In the genomic region with DNA sequence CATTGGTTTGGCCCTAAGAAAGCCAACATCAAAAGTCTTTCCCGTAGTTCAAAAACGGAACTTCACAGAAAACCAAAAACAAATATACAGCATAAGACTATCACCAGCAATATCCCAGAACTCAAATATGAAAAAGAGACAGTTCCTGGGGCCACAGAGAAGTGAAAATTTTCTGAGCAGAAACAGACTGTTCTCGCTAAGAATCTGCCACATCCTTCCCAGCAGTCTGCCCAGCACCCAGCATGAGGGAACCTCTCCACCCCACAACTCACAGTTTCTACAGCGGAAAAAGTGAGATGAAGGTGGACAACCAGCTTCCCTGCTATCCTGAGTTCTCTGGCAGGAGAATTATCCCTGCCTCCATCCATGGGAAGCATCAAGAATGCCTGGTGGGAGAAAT, we compare ENCODE assay signal across 27 cellular contexts. TPM values are rescaled to one million over a fixed set of nuclear protein-coding genes. Genes with fewer than 3 reads are reported as not detected.
DNase-seq lines count a peak whose midpoint lies in the region; ATAC-seq and TF ChIP-seq lines count a peak whose summit lies in the region.
"Had no signal": no experiment of that assay in that cellular context is flagged by ENCODE, and none has a peak within 500 bp of the region (broad histone marks: within the 10 kb centered on the region; RNA-seq: fewer than 3 reads in every experiment).

No MANE protein-coding gene starts in this region.

- DNase-seq in DND-41 (no peak), activated B cell treated with CpG ODN at 0.5 μM for 24 hours (no peak), neuronal stem cell (ENCODE audit: low spot score) (no peak), DMS53 (lab: John Stamatoyannopoulos, UW) (no peak), NCI-H2171 treated with DMSO at 0.1 percent for 48 hours (lab: John Stamatoyannopoulos, UW) (no peak), activated gamma-delta T cell treated with Interleukin-2 at 50 U/mL for 16 hours (no peak)
- DNase-seq: CD8-positive, alpha-beta memory T cell; DMS 273 treated with DMSO at 0.1 percent for 48 hours; H7; NCI-H1048; NCI-H1417; NCI-H1694; NCI-H2081; NCI-H510A; NCI-H69; SJCRH30; T-helper 2 cell had no signal

- no CpG with 5 or more reads among the region's 4 CpGs for WGBS in neuronal stem cell (ENCODE audit: extremely low coverage in 2 of 2, insufficient read length in 2 of 2, insufficient replicate concordance in 1 of 2), 2 donors

- H3K36me3 ChIP-seq in DND-41 (ENCODE audit: insufficient read depth, low read length) (no peaks in the 10 kb centered on the region), neuronal stem cell (replicated peaks in 1 of 2; ENCODE audit: control insufficient read depth in 2 of 2, insufficient read depth in 2 of 2, low read length in 2 of 2) (no peaks in the 10 kb centered on the region)
- H3K36me3 ChIP-seq: SJCRH30 had no signal

- no peaks in the 10 kb centered on the region for H3K79me1 ChIP-seq in neuronal stem cell (ENCODE audit: low read depth, low read length)

- no peaks in the 10 kb centered on the region for H3K36me3 Mint-ChIP-seq in activated B cell treated with CpG ODN at 0.5 μM for 24 hours (ENCODE audit: low read depth)
- H3K36me3 Mint-ChIP-seq: CD8-positive, alpha-beta memory T cell had no signal

- peak overlapping the region; percentile 20 for H3K18ac ChIP-seq in neuronal stem cell (ENCODE audit: low read length)

- H2BK12ac ChIP-seq in neuronal stem cell (ENCODE audit: low read length), result no peak overlapping the region

- H3K4me1 ChIP-seq in DND-41 (ENCODE audit: insufficient read depth, low read length), result peaks cover 26% of the 10 kb centered on the region
- H3K4me1 ChIP-seq in neuronal stem cell (ENCODE audit: control insufficient read depth in 2 of 2, insufficient read depth in 1 of 2, low read depth in 1 of 2, low read length in 2 of 2), result no peaks in the 10 kb centered on the region
- H3K4me1 ChIP-seq: SJCRH30 had no signal

- no peaks in the 10 kb centered on the region for H3K79me2 ChIP-seq in DND-41 (ENCODE audit: insufficient read depth, low read length)

- POLR2A ChIA-PET in activated B cell treated with CpG ODN at 0.5 μM for 24 hours (lab: Charles Lee), result no interaction called here

- no peaks in the 10 kb centered on the region for H3K9me3 ChIP-seq in DND-41 (ENCODE audit: insufficient read depth, low read length, severe bottlenecking)
- H3K9me3 ChIP-seq in neuronal stem cell (replicated peaks in 1 of 2; ENCODE audit: control insufficient read depth in 2 of 2, insufficient read depth in 1 of 2, low read depth in 1 of 2, low read length in 2 of 2), result no peaks in the 10 kb centered on the region
- H3K9me3 ChIP-seq: SJCRH30 had no signal

- peaks cover 26% of the 10 kb centered on the region for H3K4me1 Mint-ChIP-seq in activated B cell treated with CpG ODN at 0.5 μM for 24 hours

- H2BK5ac ChIP-seq in neuronal stem cell (ENCODE audit: low read length), result no peak overlapping the region

- H3K4me3 ChIP-seq in DND-41 (ENCODE audit: low read depth in 1 of 2, low read length in 2 of 2) (no peak overlapping the region), neuronal stem cell (ENCODE audit: low read length in 2 of 2) (no peak overlapping the region)
- H3K4me3 ChIP-seq: SJCRH30 had no signal

- H3K9me3 Mint-ChIP-seq in activated B cell treated with CpG ODN at 0.5 μM for 24 hours, result no peaks in the 10 kb centered on the region

- intact Hi-C loops in activated B cell treated with CpG ODN at 0.5 μM for 24 hours (cut with micrococcal nuclease), result loop anchor here (1.0 to 10.0 kb wide), 2 partner anchors 13 to 1389 kb away; no protein-coding TSS in a partner anchor

- H3K23ac ChIP-seq in neuronal stem cell (ENCODE audit: low read depth, low read length, poor library complexity), result no peak overlapping the region

- no peak overlapping the region for H3K4ac ChIP-seq in neuronal stem cell (ENCODE audit: low read length)

- TF ChIP-seq CTCF in DND-41 (IDR thresholded peaks at IDR 0.05; ENCODE audit: borderline replicate concordance, extremely low read depth, low read length, poor library complexity, severe bottlenecking), result no peak
- TF ChIP-seq CTCF in activated B cell treated with CpG ODN at 0.5 μM for 24 hours (IDR thresholded peaks at IDR 0.05), result no peak

- CTCF ChIA-PET in activated B cell treated with CpG ODN at 0.5 μM for 24 hours (lab: Charles Lee), result no interaction called here

- H3K4me2 ChIP-seq in DND-41 (ENCODE audit: insufficient read depth, low read length) (peak overlapping the region; percentile 44; the same call in 1 of the 2 replicates), neuronal stem cell (ENCODE audit: insufficient read depth, low read length, poor library complexity, severe bottlenecking) (no peak overlapping the region)
- H3K4me2 ChIP-seq: KMS-11 had no signal

- peak; percentile 47 for ATAC-seq in DND-41 (ENCODE audit: insufficient read depth, low read depth)
- ATAC-seq in HG02885 (IDR thresholded peaks at IDR 0.05; ENCODE audit: poor library complexity, unreplicated experiment), result peak; percentile 59
- ATAC-seq in activated B cell treated with CpG ODN at 0.5 μM for 24 hours (ENCODE audit: low read depth), result peak; percentile 40
- no peak for ATAC-seq in GM21576 (IDR thresholded peaks at IDR 0.05; ENCODE audit: unreplicated experiment)
- ATAC-seq: Right ventricle myocardium inferior, SK-N-SH treated with all-trans-retinoic acid at 6 μM for 48 hours had no signal

- no peak overlapping the region for H3K14ac ChIP-seq in neuronal stem cell (ENCODE audit: low read length)

- H3K27me3 Mint-ChIP-seq in activated B cell treated with CpG ODN at 0.5 μM for 24 hours, result no peaks in the 10 kb centered on the region

- H2BK15ac ChIP-seq in neuronal stem cell (ENCODE audit: low read length), result no peak overlapping the region

- no peak overlapping the region for H4K91ac ChIP-seq in neuronal stem cell (ENCODE audit: low read depth, low read length, poor library complexity)

- no peak overlapping the region for H3K27ac ChIP-seq in DND-41 (ENCODE audit: low read length)
- H3K27ac ChIP-seq in neuronal stem cell (replicated peaks; ENCODE audit: low read length), result no peak overlapping the region
- H3K27ac ChIP-seq: C4-2B, HL-60, KMS-11, SJCRH30 had no signal

- H3K27me3 ChIP-seq in DND-41 (ENCODE audit: insufficient read depth, low read length, poor library complexity), result no peaks in the 10 kb centered on the region
- H3K27me3 ChIP-seq in neuronal stem cell (ENCODE audit: control insufficient read depth in 3 of 3, insufficient read depth in 3 of 3, low read depth in 1 of 3, low read length in 3 of 3), result no peaks in the 10 kb centered on the region
- H3K27me3 ChIP-seq: SJCRH30 had no signal

- peak overlapping the region; percentile 14 for H3K27ac Mint-ChIP-seq in activated B cell treated with CpG ODN at 0.5 μM for 24 hours
- H3K27ac Mint-ChIP-seq: IgD-negative memory B cell had no signal

- H2BK120ac ChIP-seq in neuronal stem cell (ENCODE audit: low read depth, low read length), result no peak overlapping the region

- no peak overlapping the region for H2AK5ac ChIP-seq in neuronal stem cell (ENCODE audit: low read depth, low read length)

- H2AFZ ChIP-seq in DND-41 (ENCODE audit: low read depth, low read length), result no peak overlapping the region
- H2AFZ ChIP-seq in neuronal stem cell (ENCODE audit: low read length), result no peak overlapping the region

- H4K20me1 ChIP-seq in DND-41 (ENCODE audit: insufficient read depth, low read length), result no peaks in the 10 kb centered on the region

- H3K4me3 Mint-ChIP-seq in activated B cell treated with CpG ODN at 0.5 μM for 24 hours, result no peak overlapping the region

- H3K9ac ChIP-seq in DND-41 (ENCODE audit: low read depth, low read length) (no peak overlapping the region), neuronal stem cell (ENCODE audit: low read depth, low read length, poor library complexity) (no peak overlapping the region)
- H3K9ac ChIP-seq: KMS-11 had no signal

- no peak overlapping the region for H4K8ac ChIP-seq in neuronal stem cell (ENCODE audit: low read depth, low read length)

RNA-seq across cellular contexts. Expression of a gene that starts 26.7 kb away (rescaled TPM):
- total RNA-seq in activated B cell treated with CpG ODN at 0.5 μM for 24 hours, result 4.4 and 6.0 TPM in 2 replicates
- polyA plus RNA-seq in neuronal stem cell (2013, experiment 1 of 2), result 8.5 TPM
- 8.8 TPM for polyA plus RNA-seq in neuronal stem cell (2013, experiment 2 of 2)
- total RNA-seq: CD8-positive, alpha-beta memory T cell; G401 had no signal
- polyA plus RNA-seq: AG04450 had no signal
